1 cellular context compared by ENCODE assay signal in genomic region chr1:205319081-205320018, GRCh38.
TF ChIP-seq lines count a peak whose summit lies in the region.

No MANE protein-coding gene starts in this region.

TF ChIP-seq in endothelial cell of umbilical vein, 7 proteins besides CTCF, POLR2A, EP300 and RAD21:
- TF ChIP-seq GATA2 (IDR thresholded peaks at IDR 0.05; ENCODE audit: insufficient read depth, insufficient read length, low read depth, low read length) (no peak), POLR2AphosphoS5 (IDR thresholded peaks at IDR 0.05; ENCODE audit: insufficient read depth, low read depth, low read length) (no peak), MYC (IDR thresholded peaks at IDR 0.05; ENCODE audit: low read depth, low read length) (no peak), JUN (IDR thresholded peaks at IDR 0.05; ENCODE audit: borderline replicate concordance, insufficient read depth, insufficient read length, low read depth) (no peak), MAX (IDR thresholded peaks at IDR 0.05; ENCODE audit: insufficient read depth, insufficient read length) (no peak), EZH2 (IDR thresholded peaks at IDR 0.05; ENCODE audit: borderline replicate concordance, low read depth, low read length, severe bottlenecking) (no peak), FOS (IDR thresholded peaks at IDR 0.05; ENCODE audit: borderline replicate concordance, insufficient read depth, low read length) (no peak)
